Comparison of ENCODE assay signal across 8 cellular contexts in the genomic region with DNA sequence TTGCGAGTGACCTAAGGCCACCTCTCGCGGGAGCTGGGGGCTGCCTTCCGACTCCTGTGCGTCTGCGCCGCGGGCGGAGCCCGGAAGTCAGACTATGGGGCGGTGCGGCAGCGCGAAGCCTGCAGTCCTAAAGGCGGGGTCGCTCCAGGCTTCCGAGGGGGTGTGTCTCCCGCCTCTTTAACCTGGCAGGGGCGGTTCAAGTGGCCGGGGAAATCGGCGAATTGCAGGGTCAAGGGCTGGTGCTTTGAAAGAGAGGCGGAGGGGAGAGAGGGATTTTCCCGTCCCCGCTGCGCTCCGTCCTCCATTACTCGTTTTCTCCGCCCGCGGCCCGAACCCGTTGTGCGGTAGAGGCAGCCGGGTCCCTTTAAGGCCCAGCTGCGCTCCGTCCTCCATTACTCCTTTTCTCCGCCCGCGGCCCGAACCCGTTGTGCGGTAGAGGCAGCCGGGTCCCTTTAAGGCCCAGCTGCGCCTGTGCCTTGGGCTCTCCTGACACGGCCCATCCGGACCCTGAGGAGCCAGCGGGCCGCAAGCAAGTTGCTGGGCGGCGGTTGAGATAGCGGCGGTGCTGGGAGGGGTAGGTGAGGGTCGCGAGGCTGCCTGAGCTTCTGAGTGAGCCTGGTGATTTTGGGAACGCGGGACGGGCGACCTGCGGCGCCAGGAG. TPM values are rescaled to one million over a fixed set of nuclear protein-coding genes. Genes with fewer than 3 reads are reported as not detected.
A peak's percentile ranks its signal among the peaks of the same experiment; 100 is the strongest.
DNase-seq lines count a peak whose midpoint lies in the region; TF ChIP-seq lines count a peak whose summit lies in the region.
"Not testable (repeated sequence)": the region's sequence is repeated elsewhere in the genome, so short reads cannot be mapped to it uniquely, and the experiment has no call there.

A gene with protein sequence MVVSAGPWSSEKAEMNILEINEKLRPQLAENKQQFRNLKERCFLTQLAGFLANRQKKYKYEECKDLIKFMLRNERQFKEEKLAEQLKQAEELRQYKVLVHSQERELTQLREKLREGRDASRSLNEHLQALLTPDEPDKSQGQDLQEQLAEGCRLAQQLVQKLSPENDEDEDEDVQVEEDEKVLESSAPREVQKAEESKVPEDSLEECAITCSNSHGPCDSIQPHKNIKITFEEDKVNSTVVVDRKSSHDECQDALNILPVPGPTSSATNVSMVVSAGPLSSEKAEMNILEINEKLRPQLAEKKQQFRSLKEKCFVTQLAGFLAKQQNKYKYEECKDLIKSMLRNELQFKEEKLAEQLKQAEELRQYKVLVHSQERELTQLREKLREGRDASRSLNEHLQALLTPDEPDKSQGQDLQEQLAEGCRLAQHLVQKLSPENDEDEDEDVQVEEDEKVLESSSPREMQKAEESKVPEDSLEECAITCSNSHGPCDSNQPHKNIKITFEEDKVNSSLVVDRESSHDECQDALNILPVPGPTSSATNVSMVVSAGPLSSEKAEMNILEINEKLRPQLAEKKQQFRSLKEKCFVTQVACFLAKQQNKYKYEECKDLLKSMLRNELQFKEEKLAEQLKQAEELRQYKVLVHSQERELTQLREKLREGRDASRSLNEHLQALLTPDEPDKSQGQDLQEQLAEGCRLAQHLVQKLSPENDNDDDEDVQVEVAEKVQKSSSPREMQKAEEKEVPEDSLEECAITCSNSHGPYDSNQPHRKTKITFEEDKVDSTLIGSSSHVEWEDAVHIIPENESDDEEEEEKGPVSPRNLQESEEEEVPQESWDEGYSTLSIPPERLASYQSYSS (N-terminal part only) (plus strand): TSS at position 83 of the 661 bp plus-strand sequence. CDS start 21,820 bp downstream, outside the sequence.

- not testable (repeated sequence) for H3K4me1 ChIP-seq in HEK293 (ENCODE audit: control insufficient read depth, insufficient read depth, low read length); neural progenitor cell

- CTCF ChIA-PET in HEK293 (lab: Yijun Ruan, JAX), result not testable (repeated sequence)

- H3K4me3 ChIP-seq in HEK293 (ENCODE audit: low read depth, low read length) (peak within 1 kb of the TSS; percentile 74), foreskin fibroblast (ENCODE audit: low read depth in 1 of 2, low read length in 2 of 2) (peak within 1 kb of the TSS; percentile 66), neural progenitor cell (peak within 1 kb of the TSS; percentile 83)

- not testable (repeated sequence) for H3F3A ChIP-seq in neural progenitor cell (ENCODE audit: low read depth)

- peak within 1 kb of the TSS; percentile 78 for H3K27ac ChIP-seq in HEK293 (ENCODE audit: extremely low read depth, low read depth, low read length)
- H3K27ac ChIP-seq in neural progenitor cell, result not testable (repeated sequence)

- TF ChIP-seq CTCF in HEK293 (tag by site-specific recombination; IDR thresholded peaks at IDR 0.05); foreskin fibroblast (IDR thresholded peaks at IDR 0.05; ENCODE audit: low read depth, low read length); neural progenitor cell (IDR thresholded peaks at IDR 0.05): not testable (repeated sequence)

- not testable (repeated sequence) for H3K36me3 ChIP-seq in HEK293 (ENCODE audit: control insufficient read depth in 2 of 2, insufficient read depth in 1 of 2, low read length in 2 of 2); neural progenitor cell

- H3K4me2 ChIP-seq in neural progenitor cell, result peak within 1 kb of the TSS; percentile 81

- H3K27me3 Mint-ChIP-seq in neural progenitor cell (ENCODE audit: insufficient read depth, low read depth); stimulated activated naive CD8-positive, alpha-beta T cell treated with anti-CD3 and anti-CD28 coated beads, Interleukin-15, Interleukin-2, amounts not matched to agents 100 ng/mL and 50 ng/mL, for 24 hours: not testable (repeated sequence)

- H3K9me3 Mint-ChIP-seq in neural progenitor cell; stimulated activated naive CD8-positive, alpha-beta T cell treated with anti-CD3 and anti-CD28 coated beads, Interleukin-15, Interleukin-2, amounts not matched to agents 100 ng/mL and 50 ng/mL, for 24 hours: not testable (repeated sequence)

- not testable (repeated sequence) for H3K36me3 Mint-ChIP-seq in neural progenitor cell; stimulated activated naive CD8-positive, alpha-beta T cell treated with anti-CD3 and anti-CD28 coated beads, Interleukin-15, Interleukin-2, amounts not matched to agents 100 ng/mL and 50 ng/mL, for 24 hours (ENCODE audit: low read depth)

- peak within 1 kb of the TSS; percentile 93 for H3K4me3 Mint-ChIP-seq in neural progenitor cell
- H3K4me3 Mint-ChIP-seq in stimulated activated naive CD8-positive, alpha-beta T cell treated with anti-CD3 and anti-CD28 coated beads, Interleukin-15, Interleukin-2, amounts not matched to agents 100 ng/mL and 50 ng/mL, for 24 hours, result peak within 1 kb of the TSS; percentile 86

- in situ Hi-C loops in G401 (cut with HindIII; ENCODE audit: low sequenced_read_pairs); SK-MEL-5 (cut with HindIII; ENCODE audit: low pct_unique_long_range_greater_than_20kb, low sequenced_read_pairs): not testable (repeated sequence)

- DNase-seq in G401 (ENCODE audit: low spot score) (peak; percentile 68), NAMALWA (ENCODE audit: low spot score) (peak; percentile 92), SK-MEL-5 (ENCODE audit: low read depth, low spot score) (peak; percentile 88), activated gamma-delta T cell (lab: John Stamatoyannopoulos, UW) (peak; percentile 62), foreskin fibroblast (peak; percentile 69 to 92), neural progenitor cell (ENCODE audit: low spot score) (peak; percentile 86)

- POLR2A ChIA-PET in HEK293 (lab: Yijun Ruan, JAX), result not testable (repeated sequence)

- H3K27ac Mint-ChIP-seq in neural progenitor cell, result not testable (repeated sequence)
- peak within 1 kb of the TSS; percentile 68 for H3K27ac Mint-ChIP-seq in stimulated activated naive CD8-positive, alpha-beta T cell treated with anti-CD3 and anti-CD28 coated beads, Interleukin-15, Interleukin-2, amounts not matched to agents 100 ng/mL and 50 ng/mL, for 24 hours

- not testable (repeated sequence) for H4K20me1 ChIP-seq in neural progenitor cell (ENCODE audit: low read depth)

- H3K4me1 Mint-ChIP-seq in neural progenitor cell, result not testable (repeated sequence)
- H3K4me1 Mint-ChIP-seq in stimulated activated naive CD8-positive, alpha-beta T cell treated with anti-CD3 and anti-CD28 coated beads, Interleukin-15, Interleukin-2, amounts not matched to agents 100 ng/mL and 50 ng/mL, for 24 hours (ENCODE audit: low read depth), result peaks cover 22% of the 10 kb centered on the region

- peak within 1 kb of the TSS; percentile 42 for H3K9ac ChIP-seq in neural progenitor cell

- H2AFZ ChIP-seq in neural progenitor cell (replicated peaks), result peak within 1 kb of the TSS; percentile 72

- not testable (repeated sequence) for H3K27me3 ChIP-seq in neural progenitor cell

- not testable (repeated sequence) for H3K79me2 ChIP-seq in neural progenitor cell (ENCODE audit: low read depth)

- H3K9me3 ChIP-seq in HEK293 (ENCODE audit: control insufficient read depth, insufficient read depth, low read depth, low read length); neural progenitor cell (ENCODE audit: low read depth): not testable (repeated sequence)

TF ChIP-seq in HEK293, 187 proteins besides CTCF, POLR2A, EP300 and RAD21 (continues in another document):
- peak; percentile 33 for TF ChIP-seq ZFHX2 (tag by site-specific recombination; conservative IDR thresholded peaks at IDR 0.05)
- peak; percentile 63 for TF ChIP-seq SP7 (tag by site-specific recombination; IDR thresholded peaks at IDR 0.05)
- TF ChIP-seq ZFP37 (tag by site-specific recombination; IDR thresholded peaks at IDR 0.05), result peak; percentile 67
- peak; percentile 84; the same call in 1 of the 2 replicates for TF ChIP-seq KLF16 (tag by site-specific recombination; IDR thresholded peaks at IDR 0.05)
- peak; percentile 89 for TF ChIP-seq ZNF366 (tag by site-specific recombination; conservative IDR thresholded peaks at IDR 0.05)
- TF ChIP-seq, protein P1, sequence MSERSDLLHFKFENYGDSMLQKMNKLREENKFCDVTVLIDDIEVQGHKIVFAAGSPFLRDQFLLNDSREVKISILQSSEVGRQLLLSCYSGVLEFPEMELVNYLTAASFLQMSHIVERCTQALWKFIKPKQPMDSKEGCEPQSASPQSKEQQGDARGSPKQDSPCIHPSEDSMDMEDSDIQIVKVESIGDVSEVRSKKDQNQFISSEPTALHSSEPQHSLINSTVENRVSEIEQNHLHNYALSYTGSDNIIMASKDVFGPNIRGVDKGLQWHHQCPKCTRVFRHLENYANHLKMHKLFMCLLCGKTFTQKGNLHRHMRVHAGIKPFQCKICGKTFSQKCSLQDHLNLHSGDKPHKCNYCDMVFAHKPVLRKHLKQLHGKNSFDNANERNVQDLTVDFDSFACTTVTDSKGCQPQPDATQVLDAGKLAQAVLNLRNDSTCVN (tag by site-specific recombination; optimal IDR thresholded peaks at IDR 0.05), result peak; percentile 61
- TF ChIP-seq, protein P2, sequence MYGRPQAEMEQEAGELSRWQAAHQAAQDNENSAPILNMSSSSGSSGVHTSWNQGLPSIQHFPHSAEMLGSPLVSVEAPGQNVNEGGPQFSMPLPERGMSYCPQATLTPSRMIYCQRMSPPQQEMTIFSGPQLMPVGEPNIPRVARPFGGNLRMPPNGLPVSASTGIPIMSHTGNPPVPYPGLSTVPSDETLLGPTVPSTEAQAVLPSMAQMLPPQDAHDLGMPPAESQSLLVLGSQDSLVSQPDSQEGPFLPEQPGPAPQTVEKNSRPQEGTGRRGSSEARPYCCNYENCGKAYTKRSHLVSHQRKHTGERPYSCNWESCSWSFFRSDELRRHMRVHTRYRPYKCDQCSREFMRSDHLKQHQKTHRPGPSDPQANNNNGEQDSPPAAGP (tag by site-specific recombination; IDR thresholded peaks at IDR 0.05), result 0 out of 2 replicates have a peak, but pooled peaks have one; percentile 64
- TF ChIP-seq PRDM1 (tag by site-specific recombination; IDR thresholded peaks at IDR 0.05), result peak; percentile 51; the same call in 1 of the 2 replicates
- TF ChIP-seq KLF10 (tag by site-specific recombination; IDR thresholded peaks at IDR 0.05), result peak; percentile 92
- TF ChIP-seq YY1 (tag by site-specific recombination; IDR thresholded peaks at IDR 0.05), result peak; percentile 92
- peak; percentile 85 for TF ChIP-seq ZXDB (tag by site-specific recombination; IDR thresholded peaks at IDR 0.05)
- TF ChIP-seq ZIC2 (tag by site-specific recombination; IDR thresholded peaks at IDR 0.05), result peak; percentile 50
- peak; percentile 49; the same call in 1 of the 2 replicates for TF ChIP-seq ZNF501 (tag by site-specific recombination; IDR thresholded peaks at IDR 0.05)

RNA-seq across cellular contexts. Expression of the gene that starts here (rescaled TPM):
- 1.9 and 2.5 TPM in 2 replicates for total RNA-seq in G401 (2014; rRNA removed; shearing (Covaris generic))
- 5.5 and 5.7 TPM in 2 replicates for total RNA-seq in SK-MEL-5 (2014; rRNA removed; shearing (Covaris generic))
- polyA plus RNA-seq in SK-MEL-5 (2015; cell fraction: cytosol; rRNA removed), result 3.4 and 5.4 TPM in 2 replicates
- polyA plus RNA-seq in SK-MEL-5 (2015; cell fraction: nucleus; rRNA removed), result 27.6 and 37.0 TPM in 2 replicates
- 7.4 and 9.1 TPM in 2 replicates for total RNA-seq in neural progenitor cell (ENCODE audit: low replicate concordance)
